ENCODE assay signal across 16 cellular contexts in genomic region chr5:1735320-1735970, GRCh38.
"Had no signal": no experiment of that assay in that cellular context is flagged by ENCODE, and none has a peak within 500 bp of the region (broad histone marks: within the 10 kb centered on the region; RNA-seq: fewer than 3 reads in every experiment).

No MANE protein-coding gene starts in this region.

- H3K4me1 ChIP-seq: gastrocnemius medialis, heart right ventricle, thyroid gland, vagina had no signal

- H3K27me3 ChIP-seq: cardiac muscle cell, gastrocnemius medialis, thyroid gland, vagina had no signal

- H3K36me3 Mint-ChIP-seq: naive thymus-derived CD4-positive, alpha-beta T cell had no signal

- H3K9me3 Mint-ChIP-seq: activated CD4-positive, alpha-beta T cell treated with anti-CD3 and anti-CD28 coated beads, Interleukin-2, amount 10 ng/mL, durations not matched to agents 24 days and 14 days; activated naive CD4-positive, alpha-beta T cell treated with anti-CD3 and anti-CD28 coated beads for 36 hours had no signal

- H3K27ac ChIP-seq: cardiac muscle cell, epithelial cell of prostate, gastrocnemius medialis, heart right ventricle, thyroid gland, vagina had no signal

- H3K4me3 ChIP-seq: cardiac muscle cell, gastrocnemius medialis, heart right ventricle, thyroid gland, vagina had no signal

- H3K9me3 ChIP-seq: thyroid gland, vagina had no signal

- DNase-seq: activated naive CD4-positive, alpha-beta T cell treated with anti-CD3 and anti-CD28 coated beads for 36 hours; effector memory CD4-positive, alpha-beta T cell; heart right ventricle; kidney glomerular epithelial cell; midbrain; naive thymus-derived CD4-positive, alpha-beta T cell; stimulated activated CD4-positive, alpha-beta T cell treated with anti-CD3 and anti-CD28 coated beads, Interleukin-15, amount 100 ng/mL, for 24 hours; thyroid gland had no signal

- H3K36me3 ChIP-seq: cardiac muscle cell, gastrocnemius medialis, heart right ventricle, thyroid gland, vagina had no signal

- FAIRE-seq: colon had no signal

- H3K4me1 Mint-ChIP-seq: activated CD4-positive, alpha-beta T cell treated with anti-CD3 and anti-CD28 coated beads, Interleukin-2, amount 10 ng/mL, durations not matched to agents 24 days and 14 days; WTC11 had no signal

- H3K4me3 Mint-ChIP-seq: activated CD4-positive, alpha-beta T cell treated with anti-CD3 and anti-CD28 coated beads, Interleukin-2, amount 10 ng/mL, durations not matched to agents 24 days and 14 days; activated naive CD4-positive, alpha-beta T cell treated with anti-CD3 and anti-CD28 coated beads for 36 hours; naive thymus-derived CD4-positive, alpha-beta T cell; T-helper 1 cell treated with Interleukin-12 subunit alpha and Interleukin-12 subunit beta and Interleukin-4 antibody, amounts not matched to agents 30 μg/mL and 1 μg/mL, for 36 hours; WTC11 had no signal

- H3K27ac Mint-ChIP-seq: activated CD4-positive, alpha-beta T cell treated with anti-CD3 and anti-CD28 coated beads, Interleukin-2, amount 10 ng/mL, durations not matched to agents 24 days and 14 days; activated naive CD4-positive, alpha-beta T cell treated with anti-CD3 and anti-CD28 coated beads for 36 hours; naive thymus-derived CD4-positive, alpha-beta T cell; T-helper 1 cell treated with Interleukin-12 subunit alpha and Interleukin-12 subunit beta and Interleukin-4 antibody, amounts not matched to agents 30 μg/mL and 1 μg/mL, for 36 hours; WTC11 had no signal
